ENCODE assay signal across 1 cellular context in genomic region chr12:131878426-131878825, GRCh38. TPM values are rescaled to one million over a fixed set of nuclear protein-coding genes. Genes with fewer than 3 reads are reported as not detected.
"Had no signal": no experiment of that assay in that cellular context is flagged by ENCODE, and none has a peak within 500 bp of the region (broad histone marks: within the 10 kb centered on the region; RNA-seq: fewer than 3 reads in every experiment).

No MANE protein-coding gene starts in this region.

RNA-seq across cellular contexts. Expression of gene MMP17, which starts 50.2 kb away (rescaled TPM):
- polyA plus RNA-seq: naive thymus-derived CD8-positive, alpha-beta T cell had no signal
